ENCODE assay signal across 3 cellular contexts in genomic region chr2:228082571-228082970, GRCh38.
"Had no signal": no experiment of that assay in that cellular context is flagged by ENCODE, and none has a peak within 500 bp of the region (broad histone marks: within the 10 kb centered on the region; RNA-seq: fewer than 3 reads in every experiment).

No MANE protein-coding gene starts in this region.

- ATAC-seq: GM12878 had no signal

- H3K4me3 ChIP-seq: GM12878 had no signal

- DNase-seq: GDM1, GF-D8 had no signal
